ENCODE assay signal across 1 cellular context in genomic region chr12:57750561-57751431, GRCh38.
TF ChIP-seq lines count a peak whose summit lies in the region.

No MANE protein-coding gene starts in this region.

TF ChIP-seq in A549, 52 proteins besides CTCF, POLR2A, EP300 and RAD21 (continued from another document):
- TF ChIP-seq BCL3 (IDR thresholded peaks at IDR 0.05) (no peak), CHD4 (IDR thresholded peaks at IDR 0.05; ENCODE audit: borderline replicate concordance) (no peak), EHMT2 (IDR thresholded peaks at IDR 0.05; ENCODE audit: low read depth) (no peak), RCOR1 (IDR thresholded peaks at IDR 0.05; ENCODE audit: low read depth, low read length) (no peak), FOSL2 (IDR thresholded peaks at IDR 0.05) (no peak), FOSL2 (CRISPR knock-in tag; IDR thresholded peaks at IDR 0.05) (no peak), TP53 (CRISPR knock-in tag; IDR thresholded peaks at IDR 0.05) (no peak), NPAS2 (CRISPR knock-in tag; IDR thresholded peaks at IDR 0.05; ENCODE audit: borderline replicate concordance) (no peak), CBX8 (IDR thresholded peaks at IDR 0.05) (no peak)
- TF ChIP-seq, protein P1, sequence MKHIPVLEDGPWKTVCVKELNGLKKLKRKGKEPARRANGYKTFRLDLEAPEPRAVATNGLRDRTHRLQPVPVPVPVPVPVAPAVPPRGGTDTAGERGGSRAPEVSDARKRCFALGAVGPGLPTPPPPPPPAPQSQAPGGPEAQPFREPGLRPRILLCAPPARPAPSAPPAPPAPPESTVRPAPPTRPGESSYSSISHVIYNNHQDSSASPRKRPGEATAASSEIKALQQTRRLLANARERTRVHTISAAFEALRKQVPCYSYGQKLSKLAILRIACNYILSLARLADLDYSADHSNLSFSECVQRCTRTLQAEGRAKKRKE (CRISPR knock-in tag; IDR thresholded peaks at IDR 0.05; ENCODE audit: low read depth), result no peak
- TF ChIP-seq, protein P2, sequence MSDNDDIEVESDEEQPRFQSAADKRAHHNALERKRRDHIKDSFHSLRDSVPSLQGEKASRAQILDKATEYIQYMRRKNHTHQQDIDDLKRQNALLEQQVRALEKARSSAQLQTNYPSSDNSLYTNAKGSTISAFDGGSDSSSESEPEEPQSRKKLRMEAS (IDR thresholded peaks at IDR 0.05), result no peak
- TF ChIP-seq, protein P3, sequence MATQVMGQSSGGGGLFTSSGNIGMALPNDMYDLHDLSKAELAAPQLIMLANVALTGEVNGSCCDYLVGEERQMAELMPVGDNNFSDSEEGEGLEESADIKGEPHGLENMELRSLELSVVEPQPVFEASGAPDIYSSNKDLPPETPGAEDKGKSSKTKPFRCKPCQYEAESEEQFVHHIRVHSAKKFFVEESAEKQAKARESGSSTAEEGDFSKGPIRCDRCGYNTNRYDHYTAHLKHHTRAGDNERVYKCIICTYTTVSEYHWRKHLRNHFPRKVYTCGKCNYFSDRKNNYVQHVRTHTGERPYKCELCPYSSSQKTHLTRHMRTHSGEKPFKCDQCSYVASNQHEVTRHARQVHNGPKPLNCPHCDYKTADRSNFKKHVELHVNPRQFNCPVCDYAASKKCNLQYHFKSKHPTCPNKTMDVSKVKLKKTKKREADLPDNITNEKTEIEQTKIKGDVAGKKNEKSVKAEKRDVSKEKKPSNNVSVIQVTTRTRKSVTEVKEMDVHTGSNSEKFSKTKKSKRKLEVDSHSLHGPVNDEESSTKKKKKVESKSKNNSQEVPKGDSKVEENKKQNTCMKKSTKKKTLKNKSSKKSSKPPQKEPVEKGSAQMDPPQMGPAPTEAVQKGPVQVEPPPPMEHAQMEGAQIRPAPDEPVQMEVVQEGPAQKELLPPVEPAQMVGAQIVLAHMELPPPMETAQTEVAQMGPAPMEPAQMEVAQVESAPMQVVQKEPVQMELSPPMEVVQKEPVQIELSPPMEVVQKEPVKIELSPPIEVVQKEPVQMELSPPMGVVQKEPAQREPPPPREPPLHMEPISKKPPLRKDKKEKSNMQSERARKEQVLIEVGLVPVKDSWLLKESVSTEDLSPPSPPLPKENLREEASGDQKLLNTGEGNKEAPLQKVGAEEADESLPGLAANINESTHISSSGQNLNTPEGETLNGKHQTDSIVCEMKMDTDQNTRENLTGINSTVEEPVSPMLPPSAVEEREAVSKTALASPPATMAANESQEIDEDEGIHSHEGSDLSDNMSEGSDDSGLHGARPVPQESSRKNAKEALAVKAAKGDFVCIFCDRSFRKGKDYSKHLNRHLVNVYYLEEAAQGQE (IDR thresholded peaks at IDR 0.05), result no peak
